ENCODE assay signal across 9 cellular contexts in the genomic region with DNA sequence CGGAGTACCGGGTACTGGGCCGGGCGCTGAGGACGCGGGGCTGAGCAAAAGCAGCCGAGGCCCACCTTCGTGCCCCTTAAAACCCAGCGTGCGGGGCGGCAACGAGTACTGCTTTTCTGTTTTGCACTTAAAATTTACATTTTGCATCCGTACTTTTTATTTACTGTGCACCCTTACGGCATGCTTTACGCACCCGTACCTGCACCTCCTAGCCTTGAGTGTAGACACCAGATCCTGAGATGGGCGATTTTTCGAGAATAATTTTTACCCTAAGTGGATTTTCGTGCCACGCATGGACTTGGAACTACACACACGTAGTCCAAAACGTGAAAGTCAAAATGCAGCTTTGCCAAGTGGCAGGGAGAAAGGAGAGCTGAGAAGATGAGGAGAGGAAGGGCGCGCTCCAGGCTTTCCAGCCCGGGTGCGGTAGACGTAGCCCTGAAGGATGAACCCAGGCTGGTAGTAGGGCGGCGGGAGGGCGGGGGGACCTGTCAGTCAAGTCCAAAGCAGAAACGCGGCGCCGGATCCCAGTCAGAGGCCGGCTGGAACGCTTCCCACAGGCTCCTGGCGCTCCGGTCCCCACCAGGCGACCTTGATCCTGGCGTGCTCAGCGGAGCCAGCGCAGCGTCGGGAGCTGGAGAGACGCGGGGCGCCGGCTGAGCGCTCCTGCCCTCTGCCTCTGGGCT. TPM values are rescaled to one million over a fixed set of nuclear protein-coding genes. Genes with fewer than 3 reads are reported as not detected.
DNase-seq lines count a peak whose midpoint lies in the region; ATAC-seq, FAIRE-seq and TF ChIP-seq lines count a peak whose summit lies in the region.
"Had no signal": no experiment of that assay in that cellular context is flagged by ENCODE, and none has a peak within 500 bp of the region (broad histone marks: within the 10 kb centered on the region; RNA-seq: fewer than 3 reads in every experiment).

No MANE protein-coding gene starts in this region.

- CTCF ChIA-PET in WTC11 (lab: Charles Lee): interaction anchor here (0.6 to 2.5 kb wide), 14 partner anchors 10 to 660 kb away, joined by 3 to 12 read pairs (median 4); no protein-coding TSS in a partner anchor

- peak overlapping the region; percentile 88 for H3K4me3 Mint-ChIP-seq in WTC11
- H3K4me3 Mint-ChIP-seq in stimulated activated naive CD8-positive, alpha-beta T cell treated with anti-CD3 and anti-CD28 coated beads, Interleukin-15, amount 100 ng/mL, for 72 hours: peak overlapping the region; percentile 75 to 78

- no peak overlapping the region; the same call in 1 of the 2 replicates for H3K27ac Mint-ChIP-seq in WTC11
- H3K27ac Mint-ChIP-seq in stimulated activated naive CD8-positive, alpha-beta T cell treated with anti-CD3 and anti-CD28 coated beads, Interleukin-15, amount 100 ng/mL, for 72 hours: no peak overlapping the region

- DNase-seq in NCI-H524 (lab: John Stamatoyannopoulos, UW): peak; percentile 55 to 73
- no peak for DNase-seq in NCI-H524 treated with DMSO at 0.1 percent for 48 hours (lab: John Stamatoyannopoulos, UW)
- DNase-seq in WTC11 (ENCODE audit: low spot score): peak; percentile 75
- peak; percentile 70 for DNase-seq in iPS-NIHi7 (ENCODE audit: extremely low spot score)
- no peak for DNase-seq in stimulated activated naive CD8-positive, alpha-beta T cell treated with anti-CD3 and anti-CD28 coated beads, Interleukin-15, amount 100 ng/mL, for 72 hours
- DNase-seq in H54 (ENCODE audit: insufficient read length, low spot score): no peak
- no peak for DNase-seq in NCI-H774 (lab: John Stamatoyannopoulos, UW)
- no peak for DNase-seq in dermis blood vessel endothelial cell

- no peak for FAIRE-seq in H54 (lab: Jason Lieb, UNC)

- peaks cover 77% of the 10 kb centered on the region for H3K27me3 Mint-ChIP-seq in WTC11 (ENCODE audit: low read depth)
- peaks cover 74% of the 10 kb centered on the region for H3K27me3 Mint-ChIP-seq in stimulated activated naive CD8-positive, alpha-beta T cell treated with anti-CD3 and anti-CD28 coated beads, Interleukin-15, amount 100 ng/mL, for 72 hours

- peaks cover 45% of the 10 kb centered on the region for H3K4me1 Mint-ChIP-seq in WTC11
- H3K4me1 Mint-ChIP-seq in stimulated activated naive CD8-positive, alpha-beta T cell treated with anti-CD3 and anti-CD28 coated beads, Interleukin-15, amount 100 ng/mL, for 72 hours: peaks cover 33% of the 10 kb centered on the region

- TF ChIP-seq POLR2A in H54 (IDR thresholded peaks at IDR 0.05; ENCODE audit: low read depth, low read length): no peak

- peak; percentile 6; the same call in 1 of the 2 replicates for ATAC-seq in WTC11
- no peak for ATAC-seq in stimulated activated naive CD8-positive, alpha-beta T cell treated with anti-CD3 and anti-CD28 coated beads, Interleukin-15, amount 100 ng/mL, for 72 hours

- no peaks in the 10 kb centered on the region for H3K9me3 Mint-ChIP-seq in WTC11
- no peaks in the 10 kb centered on the region for H3K9me3 Mint-ChIP-seq in stimulated activated naive CD8-positive, alpha-beta T cell treated with anti-CD3 and anti-CD28 coated beads, Interleukin-15, amount 100 ng/mL, for 72 hours

- no peak for TF ChIP-seq CTCF in WTC11 (IDR thresholded peaks at IDR 0.05)

- POLR2A ChIA-PET in WTC11 (lab: Charles Lee): no interaction called here

- no peaks in the 10 kb centered on the region for H3K36me3 Mint-ChIP-seq in WTC11

TF ChIP-seq in WTC11, 78 proteins besides CTCF, POLR2A, EP300 and RAD21:
- no peak for TF ChIP-seq ZNF317 (CRISPR knock-in tag; IDR thresholded peaks at IDR 0.05; ENCODE audit: borderline replicate concordance, low read depth)
- TF ChIP-seq, protein P1, sequence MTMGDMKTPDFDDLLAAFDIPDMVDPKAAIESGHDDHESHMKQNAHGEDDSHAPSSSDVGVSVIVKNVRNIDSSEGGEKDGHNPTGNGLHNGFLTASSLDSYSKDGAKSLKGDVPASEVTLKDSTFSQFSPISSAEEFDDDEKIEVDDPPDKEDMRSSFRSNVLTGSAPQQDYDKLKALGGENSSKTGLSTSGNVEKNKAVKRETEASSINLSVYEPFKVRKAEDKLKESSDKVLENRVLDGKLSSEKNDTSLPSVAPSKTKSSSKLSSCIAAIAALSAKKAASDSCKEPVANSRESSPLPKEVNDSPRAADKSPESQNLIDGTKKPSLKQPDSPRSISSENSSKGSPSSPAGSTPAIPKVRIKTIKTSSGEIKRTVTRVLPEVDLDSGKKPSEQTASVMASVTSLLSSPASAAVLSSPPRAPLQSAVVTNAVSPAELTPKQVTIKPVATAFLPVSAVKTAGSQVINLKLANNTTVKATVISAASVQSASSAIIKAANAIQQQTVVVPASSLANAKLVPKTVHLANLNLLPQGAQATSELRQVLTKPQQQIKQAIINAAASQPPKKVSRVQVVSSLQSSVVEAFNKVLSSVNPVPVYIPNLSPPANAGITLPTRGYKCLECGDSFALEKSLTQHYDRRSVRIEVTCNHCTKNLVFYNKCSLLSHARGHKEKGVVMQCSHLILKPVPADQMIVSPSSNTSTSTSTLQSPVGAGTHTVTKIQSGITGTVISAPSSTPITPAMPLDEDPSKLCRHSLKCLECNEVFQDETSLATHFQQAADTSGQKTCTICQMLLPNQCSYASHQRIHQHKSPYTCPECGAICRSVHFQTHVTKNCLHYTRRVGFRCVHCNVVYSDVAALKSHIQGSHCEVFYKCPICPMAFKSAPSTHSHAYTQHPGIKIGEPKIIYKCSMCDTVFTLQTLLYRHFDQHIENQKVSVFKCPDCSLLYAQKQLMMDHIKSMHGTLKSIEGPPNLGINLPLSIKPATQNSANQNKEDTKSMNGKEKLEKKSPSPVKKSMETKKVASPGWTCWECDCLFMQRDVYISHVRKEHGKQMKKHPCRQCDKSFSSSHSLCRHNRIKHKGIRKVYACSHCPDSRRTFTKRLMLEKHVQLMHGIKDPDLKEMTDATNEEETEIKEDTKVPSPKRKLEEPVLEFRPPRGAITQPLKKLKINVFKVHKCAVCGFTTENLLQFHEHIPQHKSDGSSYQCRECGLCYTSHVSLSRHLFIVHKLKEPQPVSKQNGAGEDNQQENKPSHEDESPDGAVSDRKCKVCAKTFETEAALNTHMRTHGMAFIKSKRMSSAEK (CRISPR knock-in tag; IDR thresholded peaks at IDR 0.05; ENCODE audit: borderline replicate concordance): no peak
- TF ChIP-seq, protein P2, sequence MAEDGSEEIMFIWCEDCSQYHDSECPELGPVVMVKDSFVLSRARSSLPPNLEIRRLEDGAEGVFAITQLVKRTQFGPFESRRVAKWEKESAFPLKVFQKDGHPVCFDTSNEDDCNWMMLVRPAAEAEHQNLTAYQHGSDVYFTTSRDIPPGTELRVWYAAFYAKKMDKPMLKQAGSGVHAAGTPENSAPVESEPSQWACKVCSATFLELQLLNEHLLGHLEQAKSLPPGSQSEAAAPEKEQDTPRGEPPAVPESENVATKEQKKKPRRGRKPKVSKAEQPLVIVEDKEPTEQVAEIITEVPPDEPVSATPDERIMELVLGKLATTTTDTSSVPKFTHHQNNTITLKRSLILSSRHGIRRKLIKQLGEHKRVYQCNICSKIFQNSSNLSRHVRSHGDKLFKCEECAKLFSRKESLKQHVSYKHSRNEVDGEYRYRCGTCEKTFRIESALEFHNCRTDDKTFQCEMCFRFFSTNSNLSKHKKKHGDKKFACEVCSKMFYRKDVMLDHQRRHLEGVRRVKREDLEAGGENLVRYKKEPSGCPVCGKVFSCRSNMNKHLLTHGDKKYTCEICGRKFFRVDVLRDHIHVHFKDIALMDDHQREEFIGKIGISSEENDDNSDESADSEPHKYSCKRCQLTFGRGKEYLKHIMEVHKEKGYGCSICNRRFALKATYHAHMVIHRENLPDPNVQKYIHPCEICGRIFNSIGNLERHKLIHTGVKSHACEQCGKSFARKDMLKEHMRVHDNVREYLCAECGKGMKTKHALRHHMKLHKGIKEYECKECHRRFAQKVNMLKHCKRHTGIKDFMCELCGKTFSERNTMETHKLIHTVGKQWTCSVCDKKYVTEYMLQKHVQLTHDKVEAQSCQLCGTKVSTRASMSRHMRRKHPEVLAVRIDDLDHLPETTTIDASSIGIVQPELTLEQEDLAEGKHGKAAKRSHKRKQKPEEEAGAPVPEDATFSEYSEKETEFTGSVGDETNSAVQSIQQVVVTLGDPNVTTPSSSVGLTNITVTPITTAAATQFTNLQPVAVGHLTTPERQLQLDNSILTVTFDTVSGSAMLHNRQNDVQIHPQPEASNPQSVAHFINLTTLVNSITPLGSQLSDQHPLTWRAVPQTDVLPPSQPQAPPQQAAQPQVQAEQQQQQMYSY (CRISPR knock-in tag; IDR thresholded peaks at IDR 0.05): peak; percentile 76
- TF ChIP-seq, protein P3, sequence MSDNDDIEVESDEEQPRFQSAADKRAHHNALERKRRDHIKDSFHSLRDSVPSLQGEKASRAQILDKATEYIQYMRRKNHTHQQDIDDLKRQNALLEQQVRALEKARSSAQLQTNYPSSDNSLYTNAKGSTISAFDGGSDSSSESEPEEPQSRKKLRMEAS (CRISPR knock-in tag; IDR thresholded peaks at IDR 0.05): peak; percentile 17; the same call in 1 of the 2 replicates

RNA-seq across cellular contexts. Expression of a gene that starts 1.2 kb away (rescaled TPM):
- total RNA-seq in WTC11 (2021) (3.7 to 5.6 TPM (median 4.2 TPM) in 3 replicates), dermis blood vessel endothelial cell (not detected in 2 replicates)
- total RNA-seq: myocyte had no signal

Comparison
In these comparisons a context has a peak if more than half of its experiments do, and no peak if none do; other contexts are left out.
1. DNase-seq: peak in NCI-H524 (2 of 2), WTC11 (single experiment) and iPS-NIHi7 (single experiment); none in NCI-H524 treated with DMSO at 0.1 percent for 48 hours (single experiment), stimulated activated naive CD8-positive, alpha-beta T cell treated with anti-CD3 and anti-CD28 coated beads, Interleukin-15, amount 100 ng/mL, for 72 hours (0 of 2), H54 (single experiment), NCI-H774 (single experiment) and dermis blood vessel endothelial cell (single experiment).